8 cellular contexts compared by ENCODE assay signal in the genomic region with DNA sequence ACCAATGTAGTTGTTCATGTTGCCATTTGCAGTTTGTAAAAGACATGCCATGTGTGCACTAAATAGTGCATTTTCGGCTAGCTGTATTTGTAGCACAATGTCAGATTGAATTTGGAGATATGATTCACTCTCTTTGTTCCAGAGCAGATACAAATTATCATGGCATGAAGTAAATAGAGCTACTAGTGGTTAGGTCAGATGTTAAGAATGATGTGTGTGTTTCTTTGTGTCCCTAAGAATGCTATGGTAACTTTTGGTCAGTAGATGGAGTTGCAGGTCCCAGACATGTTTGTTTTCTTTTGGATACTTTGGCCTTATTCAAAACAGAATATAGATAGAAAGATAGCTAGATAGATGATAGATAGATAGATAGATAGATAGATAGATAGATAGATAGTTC.
DNase-seq lines count a peak whose midpoint lies in the region; ATAC-seq and TF ChIP-seq lines count a peak whose summit lies in the region.

No MANE protein-coding gene starts in this region.

- no peak overlapping the region for H3K4me3 ChIP-seq in cardiac fibroblast (replicated peaks in 1 of 2; ENCODE audit: low read depth in 2 of 2, low read length in 2 of 2)

- TF ChIP-seq CTCF in cardiac fibroblast (IDR thresholded peaks at IDR 0.05; ENCODE audit: low read depth, low read length) = peak; percentile 46

- peak; percentile 40 for DNase-seq in DMS53 (lab: John Stamatoyannopoulos, UW)
- DNase-seq in DMS53 treated with DMSO at 0.1 percent for 48 hours (lab: John Stamatoyannopoulos, UW; ENCODE audit: unreplicated experiment) = no peak
- peak; percentile 60 for DNase-seq in NCI-H146 (lab: John Stamatoyannopoulos, UW)
- peak; percentile 32 to 71 for DNase-seq in cardiac fibroblast (ENCODE audit: low read depth in 2 of 2)
- peak; percentile 41 for DNase-seq in pulmonary artery endothelial cell (ENCODE audit: low read depth, low spot score)
- DNase-seq in HuH-7.5 (ENCODE audit: low spot score) = no peak
- DNase-seq in NCI-H524 treated with DMSO at 0.1 percent for 48 hours (lab: John Stamatoyannopoulos, UW) = no peak

- ATAC-seq in HG03280 (IDR thresholded peaks at IDR 0.05; ENCODE audit: unreplicated experiment) = no peak

Comparison
In these comparisons a context has a peak if more than half of its experiments do, and no peak if none do; other contexts are left out.
1. DNase-seq: peak in DMS53 (single experiment), NCI-H146 (single experiment), cardiac fibroblast (2 of 2) and pulmonary artery endothelial cell (single experiment); none in DMS53 treated with DMSO at 0.1 percent for 48 hours (single experiment), HuH-7.5 (single experiment) and NCI-H524 treated with DMSO at 0.1 percent for 48 hours (single experiment).